Comparison of ENCODE assay signal across 8 cellular contexts in genomic region chr3:143775401-143775970, GRCh38.
DNase-seq lines count a peak whose midpoint lies in the region; ATAC-seq and TF ChIP-seq lines count a peak whose summit lies in the region.

No MANE protein-coding gene starts in this region.

- in situ Hi-C loops in astrocyte of the spinal cord (cut with HindIII; ENCODE audit: low sequenced_read_pairs), result no loop called here

- no peaks in the 10 kb centered on the region for H3K36me3 ChIP-seq in Caco-2 (ENCODE audit: control insufficient read depth, insufficient read depth, low read length)

- H3K4me1 ChIP-seq in Caco-2, result no peaks in the 10 kb centered on the region

- CTCF ChIA-PET in Caco-2 (lab: Charles Lee), result interaction anchor here (0.6 to 1.1 kb wide), 2 partner anchors 54 to 197 kb away, joined by 3 to 4 read pairs; partner anchors contain the start of gene DIPK2A
- CTCF ChIA-PET in activated CD4-positive, alpha-beta memory T cell treated with anti-CD3 and anti-CD28 coated beads for 36 hours (lab: Charles Lee), result interaction anchor here (0.6 to 4.4 kb wide), 15 partner anchors 8 to 196 kb away, joined by 3 to 24 read pairs (median 3); partner anchors contain the start of gene DIPK2A

- intact Hi-C loops in Caco-2 (cut with micrococcal nuclease; ENCODE audit: unreplicated experiment), result loop anchor here (1.0 kb wide), 1 partner anchor 176 kb away; no protein-coding TSS in a partner anchor
- intact Hi-C loops in activated CD4-positive, alpha-beta memory T cell treated with anti-CD3 and anti-CD28 coated beads for 36 hours (cut with micrococcal nuclease), result loop anchor here (1.0 to 5.0 kb wide), 4 partner anchors 73 to 196 kb away; partner anchors contain the start of genes DIPK2A and SLC9A9

- H3K27me3 ChIP-seq in Caco-2 (replicated peaks; ENCODE audit: control insufficient read depth, insufficient read depth, low read length), result no peaks in the 10 kb centered on the region

- H3K9me3 Mint-ChIP-seq in Caco-2 (ENCODE audit: unreplicated experiment), result no peaks in the 10 kb centered on the region
- H3K9me3 Mint-ChIP-seq in stimulated activated naive CD8-positive, alpha-beta T cell treated with anti-CD3 and anti-CD28 coated beads, Interleukin-15, amount 100 ng/mL, for 72 hours, result no peaks in the 10 kb centered on the region
- H3K9me3 Mint-ChIP-seq in activated CD4-positive, alpha-beta memory T cell treated with anti-CD3 and anti-CD28 coated beads for 36 hours, result no peaks in the 10 kb centered on the region

- no peak overlapping the region for H3K4me3 Mint-ChIP-seq in Caco-2 (ENCODE audit: unreplicated experiment)
- no peak overlapping the region for H3K4me3 Mint-ChIP-seq in stimulated activated naive CD8-positive, alpha-beta T cell treated with anti-CD3 and anti-CD28 coated beads, Interleukin-15, amount 100 ng/mL, for 72 hours
- H3K4me3 Mint-ChIP-seq in activated CD4-positive, alpha-beta memory T cell treated with anti-CD3 and anti-CD28 coated beads for 36 hours, result no peak overlapping the region

- peak in 1 of 2 experiments; percentile 32 for DNase-seq in Caco-2
- DNase-seq in NCI-H226, result peak; percentile 29
- DNase-seq in astrocyte of the spinal cord (ENCODE audit: low read depth, low spot score), result peak; percentile 50
- peak; percentile 62 for DNase-seq in iPS-NIHi7 (ENCODE audit: extremely low spot score)
- no peak for DNase-seq in stimulated activated naive CD8-positive, alpha-beta T cell treated with anti-CD3 and anti-CD28 coated beads, Interleukin-15, amount 100 ng/mL, for 72 hours
- no peak for DNase-seq in activated CD4-positive, alpha-beta memory T cell treated with anti-CD3 and anti-CD28 coated beads for 36 hours

- H3K4me3 ChIP-seq in Caco-2 (ENCODE audit: low read depth, low read length) (no peak overlapping the region), astrocyte of the spinal cord (ENCODE audit: low read depth, low read length) (no peak overlapping the region)

- peak; percentile 93 for ATAC-seq in GM18909 (IDR thresholded peaks at IDR 0.05; ENCODE audit: poor library complexity, unreplicated experiment)
- ATAC-seq in HG03103 (IDR thresholded peaks at IDR 0.05; ENCODE audit: low read depth, unreplicated experiment), result peak; percentile 83
- peak; percentile 85 for ATAC-seq in stimulated activated naive CD8-positive, alpha-beta T cell treated with anti-CD3 and anti-CD28 coated beads, Interleukin-15, amount 100 ng/mL, for 72 hours

- POLR2A ChIA-PET in Caco-2 (lab: Charles Lee), result no interaction called here
- POLR2A ChIA-PET in activated CD4-positive, alpha-beta memory T cell treated with anti-CD3 and anti-CD28 coated beads for 36 hours (lab: Charles Lee), result no interaction called here

- H3K36me3 Mint-ChIP-seq in Caco-2 (ENCODE audit: insufficient read depth, unreplicated experiment), result no peaks in the 10 kb centered on the region
- H3K36me3 Mint-ChIP-seq in activated CD4-positive, alpha-beta memory T cell treated with anti-CD3 and anti-CD28 coated beads for 36 hours, result no peaks in the 10 kb centered on the region

- H3K27ac Mint-ChIP-seq in Caco-2 (ENCODE audit: unreplicated experiment), result no peak overlapping the region
- H3K27ac Mint-ChIP-seq in stimulated activated naive CD8-positive, alpha-beta T cell treated with anti-CD3 and anti-CD28 coated beads, Interleukin-15, amount 100 ng/mL, for 72 hours, result no peak overlapping the region
- H3K27ac Mint-ChIP-seq in activated CD4-positive, alpha-beta memory T cell treated with anti-CD3 and anti-CD28 coated beads for 36 hours, result no peak overlapping the region

- no peaks in the 10 kb centered on the region for H3K4me1 Mint-ChIP-seq in Caco-2 (ENCODE audit: low read depth, unreplicated experiment)
- H3K4me1 Mint-ChIP-seq in stimulated activated naive CD8-positive, alpha-beta T cell treated with anti-CD3 and anti-CD28 coated beads, Interleukin-15, amount 100 ng/mL, for 72 hours, result no peaks in the 10 kb centered on the region
- H3K4me1 Mint-ChIP-seq in activated CD4-positive, alpha-beta memory T cell treated with anti-CD3 and anti-CD28 coated beads for 36 hours (ENCODE audit: low read depth), result peaks cover 3% of the 10 kb centered on the region

- peaks cover 6% of the 10 kb centered on the region for H3K27me3 Mint-ChIP-seq in Caco-2 (ENCODE audit: insufficient read depth, unreplicated experiment)
- H3K27me3 Mint-ChIP-seq in stimulated activated naive CD8-positive, alpha-beta T cell treated with anti-CD3 and anti-CD28 coated beads, Interleukin-15, amount 100 ng/mL, for 72 hours, result no peaks in the 10 kb centered on the region
- H3K27me3 Mint-ChIP-seq in activated CD4-positive, alpha-beta memory T cell treated with anti-CD3 and anti-CD28 coated beads for 36 hours, result no peaks in the 10 kb centered on the region

- no peaks in the 10 kb centered on the region for H3K9me3 ChIP-seq in Caco-2

- TF ChIP-seq CTCF in Caco-2 (IDR thresholded peaks at IDR 0.05; ENCODE audit: insufficient read depth in 1 of 2, low read depth in 1 of 2, low read length in 1 of 2, severe bottlenecking in 1 of 2, unreplicated experiment in 1 of 2) (peak; percentile 17 to 58), astrocyte of the spinal cord (IDR thresholded peaks at IDR 0.05; ENCODE audit: low read depth, low read length) (peak; percentile 53)

- no TSS peak for BruUV-seq in Caco-2 (replicated peaks; lab: Mats Ljungman, UMichigan)

Comparison
In these comparisons a context has a peak if more than half of its experiments do, and no peak if none do; other contexts are left out.
1. DNase-seq: peak in NCI-H226 (single experiment), astrocyte of the spinal cord (single experiment) and iPS-NIHi7 (single experiment); none in stimulated activated naive CD8-positive, alpha-beta T cell treated with anti-CD3 and anti-CD28 coated beads, Interleukin-15, amount 100 ng/mL, for 72 hours (0 of 2) and activated CD4-positive, alpha-beta memory T cell treated with anti-CD3 and anti-CD28 coated beads for 36 hours (single experiment).
2. Peak in every context shown above with its lines, with median percentiles within 50 percentile points of each other: ATAC-seq.